In genomic region chr16:89491238-89491869, GRCh38 we compare ENCODE assay signal across 8 cellular contexts. TPM values are rescaled to one million over a fixed set of nuclear protein-coding genes. Genes with fewer than 3 reads are reported as not detected.
A peak's percentile ranks its signal among the peaks of the same experiment; 100 is the strongest.
DNase-seq lines count a peak whose midpoint lies in the region; ATAC-seq and TF ChIP-seq lines count a peak whose summit lies in the region.

No MANE protein-coding gene starts in this region.

- H2AFZ ChIP-seq in HCT116 (ENCODE audit: low read depth, low read length, poor library complexity, severe bottlenecking) = no peak overlapping the region

- TSS peak; percentile 83 for BruUV-seq in HCT116 (replicated peaks; lab: Mats Ljungman, UMichigan)

- H3K9me3 Mint-ChIP-seq in activated CD4-positive, alpha-beta memory T cell treated with anti-CD3 and anti-CD28 coated beads, Interleukin-2, amount 10 ng/mL, durations not matched to agents 7 days and 5 days = no peaks in the 10 kb centered on the region
- no peaks in the 10 kb centered on the region for H3K9me3 Mint-ChIP-seq in stimulated activated memory B cell treated with anti-CD40 and anti-IgM and Interleukin-4, amounts not matched to agents 10 μg/mL and 1 μg/mL and 100 μg/mL, for 72 hours

- DNase-seq in AG04450 (ENCODE audit: low read depth, low spot score) (no peak), HCT116 (ENCODE audit: low read depth, low spot score) (no peak), iPS DF 6.9 (ENCODE audit: low read depth, low spot score) (no peak), GM10266 (ENCODE audit: extremely low spot score) (no peak)
- DNase-seq in activated CD4-positive, alpha-beta memory T cell treated with anti-CD3 and anti-CD28 coated beads, Interleukin-2, amount 10 ng/mL, durations not matched to agents 7 days and 5 days = no peak

- H3K36me3 ChIP-seq in HCT116 (ENCODE audit: control insufficient read depth in 1 of 2, insufficient read depth in 2 of 2, low read length in 2 of 2) = no peaks in the 10 kb centered on the region; a peak in 1 of 4 replicates
- H3K36me3 ChIP-seq in iPS DF 6.9 (ENCODE audit: control insufficient read depth, insufficient read depth, low read length) = no peaks in the 10 kb centered on the region

- peak overlapping the region; percentile 73 for H3K27ac Mint-ChIP-seq in activated CD4-positive, alpha-beta memory T cell treated with anti-CD3 and anti-CD28 coated beads, Interleukin-2, amount 10 ng/mL, durations not matched to agents 7 days and 5 days
- H3K27ac Mint-ChIP-seq in stimulated activated memory B cell treated with anti-CD40 and anti-IgM and Interleukin-4, amounts not matched to agents 10 μg/mL and 1 μg/mL and 100 μg/mL, for 72 hours = peak overlapping the region; percentile 78

- POLR2A ChIA-PET in AG04450 (lab: Yijun Ruan, JAX) = interaction anchor here (0.7 to 1.6 kb wide), 2 partner anchors 16 to 199 kb away, joined by 7 read pairs; partner anchors contain the start of gene SPG7
- POLR2A ChIA-PET in HCT116 (lab: Charles Lee) = no interaction called here
- POLR2A ChIA-PET in activated CD4-positive, alpha-beta memory T cell treated with anti-CD3 and anti-CD28 coated beads, Interleukin-2, amount 10 ng/mL, durations not matched to agents 7 days and 5 days (lab: Charles Lee) = interaction anchor here (0.6 to 8.9 kb wide), 10 partner anchors 8 to 274 kb away, joined by 3 to 158 read pairs (median 4); partner anchors contain the start of genes SPG7 and ZNF778

- RAD21 ChIA-PET in HCT116 (lab: Charles Lee; ENCODE audit: low non-redundant PET in 1 of 2, low total read pairs in 2 of 2, uncharacterized antibody in 2 of 2, unreplicated experiment in 2 of 2) = interaction anchor here in 1 of 2 experiments (0.5 kb wide), 1 partner anchor 160 kb away, joined by 3 read pairs; no protein-coding TSS in a partner anchor

- H3K9me2 ChIP-seq in HCT116 (ENCODE audit: insufficient read depth) = no peaks in the 10 kb centered on the region

- peaks cover 17 to 48% of the 10 kb centered on the region in 2 experiments for H3K4me1 ChIP-seq in HCT116 (ENCODE audit: control insufficient read depth in 1 of 2, insufficient read depth in 2 of 2, low read length in 2 of 2)
- H3K4me1 ChIP-seq in iPS DF 6.9 (ENCODE audit: control insufficient read depth, insufficient read depth, low read length) = peaks cover 2% of the 10 kb centered on the region; the same call in 1 of the 2 replicates

- H3K4me3 Mint-ChIP-seq in activated CD4-positive, alpha-beta memory T cell treated with anti-CD3 and anti-CD28 coated beads, Interleukin-2, amount 10 ng/mL, durations not matched to agents 7 days and 5 days = peak overlapping the region; percentile 74
- peak overlapping the region; percentile 83 for H3K4me3 Mint-ChIP-seq in stimulated activated memory B cell treated with anti-CD40 and anti-IgM and Interleukin-4, amounts not matched to agents 10 μg/mL and 1 μg/mL and 100 μg/mL, for 72 hours

- H3K27me3 ChIP-seq in AG04450 (ENCODE audit: control insufficient read depth, insufficient read depth, low read length) (no peaks in the 10 kb centered on the region), HCT116 (ENCODE audit: insufficient read depth, low read length) (no peaks in the 10 kb centered on the region), iPS DF 6.9 (ENCODE audit: control insufficient read depth, insufficient read depth, low read length) (no peaks in the 10 kb centered on the region)

- peaks cover 23% of the 10 kb centered on the region; the same call in 1 of the 2 replicates for H4K20me1 ChIP-seq in HCT116 (ENCODE audit: insufficient read depth)

- TF ChIP-seq RAD21 in HCT116 (IDR thresholded peaks at IDR 0.05; ENCODE audit: low read depth) = no peak

- H3K9me3 ChIP-seq in AG04450 (ENCODE audit: control insufficient read depth, insufficient read depth, low read length) (no peaks in the 10 kb centered on the region), HCT116 (ENCODE audit: control insufficient read depth in 1 of 2, insufficient read depth in 1 of 2, low read depth in 1 of 2, low read length in 2 of 2) (no peaks in the 10 kb centered on the region), iPS DF 6.9 (ENCODE audit: control insufficient read depth, insufficient read depth, low read length) (no peaks in the 10 kb centered on the region)

- no CpG with 5 or more reads among the region's 22 CpGs for WGBS in iPS DF 6.9 (ENCODE audit: insufficient coverage, insufficient read length)

- intact Hi-C loops in HCT116 (cut with micrococcal nuclease) = loop anchor here (2.0 to 5.0 kb wide), 2 partner anchors 13 to 66 kb away; no protein-coding TSS in a partner anchor

- peaks cover 48% of the 10 kb centered on the region for H3K79me2 ChIP-seq in HCT116 (ENCODE audit: insufficient read depth, low read length)

- ATAC-seq in HCT116 (no peak), HG03439 (IDR thresholded peaks at IDR 0.05; ENCODE audit: unreplicated experiment) (no peak), GM21381 (IDR thresholded peaks at IDR 0.05; ENCODE audit: unreplicated experiment) (no peak)
- ATAC-seq in stimulated activated memory B cell treated with anti-CD40 and anti-IgM and Interleukin-4, amounts not matched to agents 10 μg/mL and 1 μg/mL and 100 μg/mL, for 72 hours = no peak

- peak overlapping the region; percentile 97 for H3K4me2 ChIP-seq in HCT116 (ENCODE audit: low read length)

- peak overlapping the region; percentile 83 for H3K4me3 ChIP-seq in AG04450 (ENCODE audit: low read depth, low read length)
- peak overlapping the region; percentile 54 to 74 for H3K4me3 ChIP-seq in HCT116 (replicated peaks in 1 of 2; ENCODE audit: low read depth in 1 of 2, low read length in 2 of 2)
- H3K4me3 ChIP-seq in iPS DF 6.9 (ENCODE audit: low read length) = peak overlapping the region; percentile 76

- peak overlapping the region; percentile 78 for H3K9ac ChIP-seq in HCT116 (ENCODE audit: low read length)

- peak; percentile 29 for TF ChIP-seq CTCF in AG04450 (IDR thresholded peaks at IDR 0.05; ENCODE audit: low read depth, low read length)
- peak in 1 of 3 experiments; percentile 40; a peak in 2 of 6 replicates for TF ChIP-seq CTCF in HCT116 (IDR thresholded peaks at IDR 0.05 in 2 of 3, conservative IDR thresholded peaks at IDR 0.05 in 1 of 3; ENCODE audit: borderline replicate concordance in 1 of 3, insufficient read depth in 1 of 3, low read depth in 2 of 3, low read length in 2 of 3)
- no peak for TF ChIP-seq CTCF in GM10266 (IDR thresholded peaks at IDR 0.05; ENCODE audit: control insufficient read depth, insufficient read depth, low read depth, missing control alignments)

- H3K36me3 Mint-ChIP-seq in activated CD4-positive, alpha-beta memory T cell treated with anti-CD3 and anti-CD28 coated beads, Interleukin-2, amount 10 ng/mL, durations not matched to agents 7 days and 5 days (ENCODE audit: low read depth) = peaks cover 18% of the 10 kb centered on the region
- peaks cover 3% of the 10 kb centered on the region for H3K36me3 Mint-ChIP-seq in stimulated activated memory B cell treated with anti-CD40 and anti-IgM and Interleukin-4, amounts not matched to agents 10 μg/mL and 1 μg/mL and 100 μg/mL, for 72 hours

- H3K27ac ChIP-seq in AG04450 (ENCODE audit: low read depth, low read length) = peak overlapping the region; percentile 75
- peak overlapping the region; percentile 65 for H3K27ac ChIP-seq in HCT116 (ENCODE audit: low read depth, low read length)
- H3K27ac ChIP-seq in iPS DF 6.9 (ENCODE audit: low read length) = no peak overlapping the region

- H3K27me3 Mint-ChIP-seq in activated CD4-positive, alpha-beta memory T cell treated with anti-CD3 and anti-CD28 coated beads, Interleukin-2, amount 10 ng/mL, durations not matched to agents 7 days and 5 days = no peaks in the 10 kb centered on the region
- no peaks in the 10 kb centered on the region for H3K27me3 Mint-ChIP-seq in stimulated activated memory B cell treated with anti-CD40 and anti-IgM and Interleukin-4, amounts not matched to agents 10 μg/mL and 1 μg/mL and 100 μg/mL, for 72 hours

- peak; percentile 2 for TF ChIP-seq POLR2A in HCT116 (IDR thresholded peaks at IDR 0.05; ENCODE audit: borderline replicate concordance, extremely low read depth, insufficient read depth, insufficient read length)

- peaks cover 44% of the 10 kb centered on the region for H3K4me1 Mint-ChIP-seq in activated CD4-positive, alpha-beta memory T cell treated with anti-CD3 and anti-CD28 coated beads, Interleukin-2, amount 10 ng/mL, durations not matched to agents 7 days and 5 days
- peaks cover 52% of the 10 kb centered on the region for H3K4me1 Mint-ChIP-seq in stimulated activated memory B cell treated with anti-CD40 and anti-IgM and Interleukin-4, amounts not matched to agents 10 μg/mL and 1 μg/mL and 100 μg/mL, for 72 hours

- CTCF ChIA-PET in AG04450 (lab: Charles Lee) (interaction anchor here (0.6 kb wide), 2 partner anchors 96 to 98 kb away, joined by 4 read pairs; no protein-coding TSS in a partner anchor), HCT116 (lab: Charles Lee) (no interaction called here)
- CTCF ChIA-PET in activated CD4-positive, alpha-beta memory T cell treated with anti-CD3 and anti-CD28 coated beads, Interleukin-2, amount 10 ng/mL, durations not matched to agents 7 days and 5 days (lab: Charles Lee) = no interaction called here

TF ChIP-seq in HCT116, 20 proteins besides CTCF, POLR2A, EP300 and RAD21:
- no peak for TF ChIP-seq FOSL1 (IDR thresholded peaks at IDR 0.05; ENCODE audit: low read depth)
- no peak for TF ChIP-seq SRF (IDR thresholded peaks at IDR 0.05; ENCODE audit: low read depth)
- TF ChIP-seq CBX3 (IDR thresholded peaks at IDR 0.05; ENCODE audit: low read depth) = no peak
- no peak for TF ChIP-seq TCF7L2 (IDR thresholded peaks at IDR 0.05; ENCODE audit: borderline replicate concordance, extremely low read depth, insufficient read depth, insufficient read length)
- TF ChIP-seq POLR2AphosphoS5 (IDR thresholded peaks at IDR 0.05; ENCODE audit: low read depth, low read length) = peak; percentile 21; the same call in 1 of the 2 replicates

RNA-seq across cellular contexts. Expression of gene ANKRD11, which starts 1.0 kb away (rescaled TPM):
- polyA plus RNA-seq in AG04450 (2011; rRNA removed) = 48.1 and 60.3 TPM in 2 replicates
- 43.9 and 50.6 TPM in 2 replicates for polyA minus RNA-seq in AG04450 (2011; rRNA and poly(A)+ RNA removed)
- 266 TPM for total RNA-seq in HCT116 (2021; ENCODE audit: unreplicated experiment)
- 192 and 225 TPM in 2 replicates for polyA plus RNA-seq in HCT116 (2012)
- 100 to 1,000 TPM; 199 to 208 TPM for total RNA-seq in activated CD4-positive, alpha-beta memory T cell treated with anti-CD3 and anti-CD28 coated beads, Interleukin-2, amount 10 ng/mL, durations not matched to agents 7 days and 5 days

RNA-seq across cellular contexts. Expression of gene SPG7, which starts 16.8 kb away (rescaled TPM):
- 50.1 and 53.4 TPM in 2 replicates for polyA plus RNA-seq in AG04450 (2011; rRNA removed)
- 46.0 and 51.9 TPM in 2 replicates for polyA minus RNA-seq in AG04450 (2011; rRNA and poly(A)+ RNA removed)
- 116 TPM for total RNA-seq in HCT116 (2021; ENCODE audit: unreplicated experiment)
- polyA plus RNA-seq in HCT116 (2012) = 79.4 and 81.2 TPM in 2 replicates
- total RNA-seq in activated CD4-positive, alpha-beta memory T cell treated with anti-CD3 and anti-CD28 coated beads, Interleukin-2, amount 10 ng/mL, durations not matched to agents 7 days and 5 days = 10 to 100 TPM; 73.9 to 77.9 TPM
